Comparison of ENCODE assay signal across 1 cellular context in the genomic region with DNA sequence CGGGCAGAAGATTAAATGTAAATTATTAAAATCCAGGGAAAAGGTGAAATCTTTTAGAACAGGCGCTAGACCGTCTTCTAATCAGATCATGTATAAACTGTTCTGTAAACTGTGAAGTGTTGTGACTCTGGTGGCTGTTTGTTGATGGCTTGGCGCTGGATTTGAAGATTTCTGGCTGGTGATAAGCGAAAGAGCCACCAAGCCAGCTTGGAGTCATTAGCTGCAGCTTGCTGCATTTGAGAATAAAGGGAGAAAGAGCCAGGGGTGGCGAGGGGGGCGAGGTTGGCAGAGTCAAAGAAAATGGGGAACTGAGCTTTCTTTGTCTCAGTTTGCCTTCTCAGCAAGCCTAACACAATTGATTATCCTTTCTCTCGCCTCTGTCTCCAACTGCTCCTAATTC.
TF ChIP-seq lines count a peak whose summit lies in the region.

No MANE protein-coding gene starts in this region.

TF ChIP-seq in SK-N-SH treated with all-trans-retinoic acid at 6 μM for 48 hours, 23 proteins besides CTCF, POLR2A, EP300 and RAD21 (continued from another document):
- TF ChIP-seq, protein P1, sequence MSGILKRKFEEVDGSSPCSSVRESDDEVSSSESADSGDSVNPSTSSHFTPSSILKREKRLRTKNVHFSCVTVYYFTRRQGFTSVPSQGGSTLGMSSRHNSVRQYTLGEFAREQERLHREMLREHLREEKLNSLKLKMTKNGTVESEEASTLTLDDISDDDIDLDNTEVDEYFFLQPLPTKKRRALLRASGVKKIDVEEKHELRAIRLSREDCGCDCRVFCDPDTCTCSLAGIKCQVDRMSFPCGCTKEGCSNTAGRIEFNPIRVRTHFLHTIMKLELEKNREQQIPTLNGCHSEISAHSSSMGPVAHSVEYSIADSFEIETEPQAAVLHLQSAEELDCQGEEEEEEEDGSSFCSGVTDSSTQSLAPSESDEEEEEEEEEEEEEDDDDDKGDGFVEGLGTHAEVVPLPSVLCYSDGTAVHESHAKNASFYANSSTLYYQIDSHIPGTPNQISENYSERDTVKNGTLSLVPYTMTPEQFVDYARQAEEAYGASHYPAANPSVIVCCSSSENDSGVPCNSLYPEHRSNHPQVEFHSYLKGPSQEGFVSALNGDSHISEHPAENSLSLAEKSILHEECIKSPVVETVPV (CRISPR knock-in tag; IDR thresholded peaks at IDR 0.05) = no peak
